27 cellular contexts compared by ENCODE assay signal in genomic region chr7:105705427-105705826, GRCh38.
DNase-seq lines count a peak whose midpoint lies in the region; ATAC-seq, FAIRE-seq and TF ChIP-seq lines count a peak whose summit lies in the region.
"Had no signal": no experiment of that assay in that cellular context is flagged by ENCODE, and none has a peak within 500 bp of the region (broad histone marks: within the 10 kb centered on the region; RNA-seq: fewer than 3 reads in every experiment).

No MANE protein-coding gene starts in this region.

- no peak overlapping the region for H3K27ac Mint-ChIP-seq in activated CD4-positive, alpha-beta T cell treated with anti-CD3 and anti-CD28 coated beads for 36 hours
- H3K27ac Mint-ChIP-seq: CD8-positive, alpha-beta T cell had no signal

- DNase-seq in K562 (ENCODE audit: extremely low read depth in 1 of 4, low spot score in 3 of 4): no peak
- DNase-seq in head of caudate nucleus: peak in 34 of 42 donors; percentile 23 to 80 (median 66)
- peak in 31 of 56 donors; percentile 2 to 60 (median 19) for DNase-seq in nucleus accumbens (lab: John Stamatoyannopoulos, UW)
- peak; percentile 37 for DNase-seq in superior temporal gyrus (ENCODE audit: extremely low spot score)
- DNase-seq in dermis blood vessel endothelial cell: no peak
- DNase-seq in CD1c-positive myeloid dendritic cell (ENCODE audit: extremely low spot score): no peak
- no peak for DNase-seq in GOT3 (lab: John Stamatoyannopoulos, UW)
- DNase-seq in activated CD4-positive, alpha-beta T cell treated with anti-CD3 and anti-CD28 coated beads for 36 hours: no peak
- DNase-seq: Caco-2; CD8-positive, alpha-beta T cell; H7; KG1; MG63; NCI-H1105 treated with DMSO at 0.1 percent for 48 hours; NCI-H146; NCI-H1930; NCI-H446; NCI-H524 treated with DMSO at 0.1 percent for 48 hours; NCI-H82; NK-92 treated with Interleukin-12 subunit alpha and Interleukin-12 subunit beta, amount 100 ng/mL, for 24 hours; PC-3; SK-N-SH had no signal

- 5% methylated on average over 7 of the region's 7 CpGs for WGBS in K562 (ENCODE audit: insufficient coverage, low coverage, missing lambda C conversion rate)

- no peak for TF ChIP-seq RAD21 in K562 (CRISPR knock-in tag; conservative IDR thresholded peaks at IDR 0.05 in 1 of 2, IDR thresholded peaks at IDR 0.05 in 1 of 2)

- H3K9ac ChIP-seq in K562 (ENCODE audit: insufficient read depth in 1 of 2, low read depth in 2 of 2, low read length in 2 of 2): no peak overlapping the region
- H3K9ac ChIP-seq: BLaER1 treated with 17β-estradiol and CSF1 and Interleukin-3, amounts not matched to agents 10 nM and 100 nM; SK-N-SH had no signal

- POLR2A ChIA-PET in K562 (lab: Yijun Ruan, JAX): no interaction called here
- POLR2A ChIA-PET in activated CD4-positive, alpha-beta T cell treated with anti-CD3 and anti-CD28 coated beads for 36 hours (lab: Charles Lee): no interaction called here

- H3K36me3 ChIP-seq in K562 (ENCODE audit: control insufficient read depth, insufficient read depth, low read length): no peaks in the 10 kb centered on the region
- H3K36me3 ChIP-seq: MG63 had no signal

- H3K4me1 Mint-ChIP-seq in activated CD4-positive, alpha-beta T cell treated with anti-CD3 and anti-CD28 coated beads for 36 hours: peaks cover 15% of the 10 kb centered on the region

- no peak for TF ChIP-seq CTCF in K562 (IDR thresholded peaks at IDR 0.05 in 2 of 3, conservative IDR thresholded peaks at IDR 0.05 in 1 of 3; ENCODE audit: insufficient read depth in 2 of 3, low read depth in 1 of 3, low read length in 3 of 3)

- H4K20me1 ChIP-seq in K562 (replicated peaks; ENCODE audit: control insufficient read depth, insufficient read depth, low read length): no peaks in the 10 kb centered on the region
- H4K20me1 ChIP-seq: BLaER1 treated with 17β-estradiol and CSF1 and Interleukin-3, amounts not matched to agents 10 nM and 100 nM had no signal

- in situ Hi-C loops in K562 (cut with MboI): no loop called here

- 0 out of 5 replicates have a peak, but pooled peaks cover 0 to 5% of the 10 kb centered on the region in 2 experiments for H3K27me3 ChIP-seq in K562 (ENCODE audit: control insufficient read depth in 2 of 2, insufficient read depth in 2 of 2, low read length in 2 of 2)
- H3K27me3 ChIP-seq: BLaER1 treated with 17β-estradiol and CSF1 and Interleukin-3, amounts not matched to agents 10 nM and 100 nM; MG63 had no signal

- CTCF ChIA-PET in K562 (lab: Yijun Ruan, JAX; ENCODE audit: low intra/inter-chr PET ratio): no interaction called here
- CTCF ChIA-PET in activated CD4-positive, alpha-beta T cell treated with anti-CD3 and anti-CD28 coated beads for 36 hours (lab: Charles Lee): interaction anchor here (0.6 kb wide), 1 partner anchor 148 kb away, joined by 3 read pairs; no protein-coding TSS in a partner anchor

- no peak overlapping the region for H3K4me3 ChIP-seq in K562
- H3K4me3 ChIP-seq: BLaER1 treated with 17β-estradiol and CSF1 and Interleukin-3, amounts not matched to agents 10 nM and 100 nM; GM12878; MG63 had no signal

- no peak overlapping the region for H3K4me2 ChIP-seq in K562 (ENCODE audit: insufficient read depth, low read length)
- H3K4me2 ChIP-seq: BLaER1 treated with 17β-estradiol and CSF1 and Interleukin-3, amounts not matched to agents 10 nM and 100 nM; SK-N-SH had no signal

- H3K9me1 ChIP-seq in K562 (ENCODE audit: control insufficient read depth, insufficient read depth, low read length): no peaks in the 10 kb centered on the region

- H3K27ac ChIP-seq in K562 (ENCODE audit: extremely low read depth, low read depth, low read length): no peak overlapping the region
- H3K27ac ChIP-seq: BLaER1 treated with 17β-estradiol and CSF1 and Interleukin-3, amounts not matched to agents 10 nM and 100 nM had no signal

- no peak for TF ChIP-seq POLR2A in K562 (conservative IDR thresholded peaks at IDR 0.05)

- TF ChIP-seq EP300 in K562 (IDR thresholded peaks at IDR 0.05; ENCODE audit: low read length): no peak

- H3K27me3 Mint-ChIP-seq in activated CD4-positive, alpha-beta T cell treated with anti-CD3 and anti-CD28 coated beads for 36 hours: no peaks in the 10 kb centered on the region

- intact Hi-C loops in K562 (cut with micrococcal nuclease): no loop called here
- intact Hi-C loops in head of caudate nucleus (cut with DNase I): no loop called here
- intact Hi-C loops in activated CD4-positive, alpha-beta T cell treated with anti-CD3 and anti-CD28 coated beads for 36 hours (cut with DNase I, micrococcal nuclease): no loop called here

- BruUV-seq in K562 (replicated peaks; lab: Mats Ljungman, UMichigan): no TSS peak

- no peaks in the 10 kb centered on the region for H3K4me1 ChIP-seq in K562 (replicated peaks in 1 of 2; ENCODE audit: control insufficient read depth in 2 of 2, insufficient read depth in 2 of 2, low read length in 2 of 2)
- H3K4me1 ChIP-seq: Caco-2 had no signal

- peaks cover 3% of the 10 kb centered on the region for H3K9me3 Mint-ChIP-seq in activated CD4-positive, alpha-beta T cell treated with anti-CD3 and anti-CD28 coated beads for 36 hours (ENCODE audit: low read depth)

- FAIRE-seq in K562 (lab: Jason Lieb, UNC): no peak
- FAIRE-seq: A204.1, G401.6, GM12878, GM19239 had no signal

- ATAC-seq in K562: no peak
- ATAC-seq in activated CD4-positive, alpha-beta T cell treated with anti-CD3 and anti-CD28 coated beads for 36 hours: no peak
- ATAC-seq: CD8-positive, alpha-beta T cell; GM12878; PC-3 had no signal

- H3K36me3 Mint-ChIP-seq in activated CD4-positive, alpha-beta T cell treated with anti-CD3 and anti-CD28 coated beads for 36 hours (ENCODE audit: low read depth): peaks cover 3% of the 10 kb centered on the region

- no peak overlapping the region for H2AFZ ChIP-seq in K562 (ENCODE audit: low read depth, low read length)

- H3K79me2 ChIP-seq in K562 (ENCODE audit: control insufficient read depth, insufficient read depth, low read length): no peaks in the 10 kb centered on the region

- no peak overlapping the region for H3K4me3 Mint-ChIP-seq in activated CD4-positive, alpha-beta T cell treated with anti-CD3 and anti-CD28 coated beads for 36 hours
- H3K4me3 Mint-ChIP-seq: CD8-positive, alpha-beta T cell had no signal

- no peaks in the 10 kb centered on the region for H3K9me3 ChIP-seq in K562 (replicated peaks; ENCODE audit: control insufficient read depth, insufficient read depth, low read depth, low read length)
- H3K9me3 ChIP-seq: MG63, SK-N-SH had no signal

TF ChIP-seq in K562, 482 proteins besides CTCF, POLR2A, EP300 and RAD21:
- TF ChIP-seq PBX2 (CRISPR knock-in tag; IDR thresholded peaks at IDR 0.05; ENCODE audit: low read depth) (no peak), PBX2 (tag; conservative IDR thresholded peaks at IDR 0.05; ENCODE audit: low read depth) (0 out of 2 replicates have a peak, but pooled peaks have one; percentile 27), TAF15 (IDR thresholded peaks at IDR 0.05; ENCODE audit: low read depth, low read length) (no peak)

Comparison
In these comparisons a context has a peak if more than half of its experiments do, and no peak if none do; other contexts are left out.
1. DNase-seq: peak in head of caudate nucleus (34 of 42), nucleus accumbens (31 of 56) and superior temporal gyrus (single experiment); none in K562 (0 of 4), dermis blood vessel endothelial cell (single experiment), CD1c-positive myeloid dendritic cell (single experiment), GOT3 (single experiment) and activated CD4-positive, alpha-beta T cell treated with anti-CD3 and anti-CD28 coated beads for 36 hours (single experiment).